In genomic region chr18:60649107-60649506, GRCh38 we compare ENCODE assay signal across 9 cellular contexts.
DNase-seq lines count a peak whose midpoint lies in the region; ATAC-seq and TF ChIP-seq lines count a peak whose summit lies in the region.
"Had no signal": no experiment of that assay in that cellular context is flagged by ENCODE, and none has a peak within 500 bp of the region (broad histone marks: within the 10 kb centered on the region; RNA-seq: fewer than 3 reads in every experiment).

No MANE protein-coding gene starts in this region.

- no peaks in the 10 kb centered on the region for H3K36me3 ChIP-seq in GM06990 (ENCODE audit: control insufficient read depth, insufficient read depth, low read length)

- 79% methylated on average over 5 of the region's 5 CpGs for WGBS in right cardiac atrium

- H3K27me3 ChIP-seq in GM06990 (replicated peaks; ENCODE audit: control insufficient read depth, insufficient read depth, low read length) (peaks cover 1% of the 10 kb centered on the region; the same call in 1 of the 2 replicates), right cardiac atrium (ENCODE audit: control insufficient read depth, insufficient read depth) (no peaks in the 10 kb centered on the region)

- no peaks in the 10 kb centered on the region for H3K9me3 ChIP-seq in right cardiac atrium (ENCODE audit: control insufficient read depth, low read length)

- no peak for TF ChIP-seq CTCF in GM06990 (IDR thresholded peaks at IDR 0.05; ENCODE audit: insufficient read depth, low read length, poor library complexity, severe bottlenecking)

- intact Hi-C loops in right cardiac atrium (cut with DNase I), result no loop called here

- ATAC-seq in GM19455 (IDR thresholded peaks at IDR 0.05; ENCODE audit: unreplicated experiment) (peak; percentile 99), HG02981 (IDR thresholded peaks at IDR 0.05; ENCODE audit: unreplicated experiment) (peak; percentile 93), right cardiac atrium (no peak)

- DNase-seq in GM06990 (ENCODE audit: extremely low read depth, insufficient read length) (peak; percentile 29), NCI-H2029 treated with DMSO at 0.1 percent for 48 hours (lab: John Stamatoyannopoulos, UW) (peak; percentile 27), right cardiac atrium (no peak)
- DNase-seq in NK-92 treated with Interleukin-12 subunit alpha and Interleukin-12 subunit beta, amount 100 ng/mL, for 24 hours (lab: John Stamatoyannopoulos, UW), result no peak
- no peak for DNase-seq in activated T-cell treated with anti-CD3 and anti-CD28 coated beads, Interleukin-2, amount 50 U/mL, for 1 hour
- DNase-seq in activated effector memory CD4-positive, alpha-beta T cell treated with Interleukin-2 at 50 U/mL for 16 hours, result no peak
- DNase-seq: activated B cell treated with CpG ODN at 0.5 μM for 24 hours had no signal

- no peak overlapping the region for H3K27ac ChIP-seq in right cardiac atrium (ENCODE audit: low read length)

- no peaks in the 10 kb centered on the region for H3K4me1 ChIP-seq in right cardiac atrium (ENCODE audit: control insufficient read depth, insufficient read depth, low read length)

- H3K4me3 ChIP-seq in GM06990 (replicated peaks; ENCODE audit: low read depth, low read length) (no peak overlapping the region), right cardiac atrium (ENCODE audit: low read length) (no peak overlapping the region)

Comparison
In these comparisons a context has a peak if more than half of its experiments do, and no peak if none do; other contexts are left out.
1. DNase-seq: peak in GM06990 (single experiment) and NCI-H2029 treated with DMSO at 0.1 percent for 48 hours (single experiment); none in NK-92 treated with Interleukin-12 subunit alpha and Interleukin-12 subunit beta, amount 100 ng/mL, for 24 hours (single experiment), right cardiac atrium (0 of 3), activated T-cell treated with anti-CD3 and anti-CD28 coated beads, Interleukin-2, amount 50 U/mL, for 1 hour (single experiment) and activated effector memory CD4-positive, alpha-beta T cell treated with Interleukin-2 at 50 U/mL for 16 hours (single experiment).
2. ATAC-seq: peak in GM19455 (single experiment) and HG02981 (single experiment); none in right cardiac atrium (0 of 2).